ENCODE assay signal across 12 cellular contexts in the genomic region with DNA sequence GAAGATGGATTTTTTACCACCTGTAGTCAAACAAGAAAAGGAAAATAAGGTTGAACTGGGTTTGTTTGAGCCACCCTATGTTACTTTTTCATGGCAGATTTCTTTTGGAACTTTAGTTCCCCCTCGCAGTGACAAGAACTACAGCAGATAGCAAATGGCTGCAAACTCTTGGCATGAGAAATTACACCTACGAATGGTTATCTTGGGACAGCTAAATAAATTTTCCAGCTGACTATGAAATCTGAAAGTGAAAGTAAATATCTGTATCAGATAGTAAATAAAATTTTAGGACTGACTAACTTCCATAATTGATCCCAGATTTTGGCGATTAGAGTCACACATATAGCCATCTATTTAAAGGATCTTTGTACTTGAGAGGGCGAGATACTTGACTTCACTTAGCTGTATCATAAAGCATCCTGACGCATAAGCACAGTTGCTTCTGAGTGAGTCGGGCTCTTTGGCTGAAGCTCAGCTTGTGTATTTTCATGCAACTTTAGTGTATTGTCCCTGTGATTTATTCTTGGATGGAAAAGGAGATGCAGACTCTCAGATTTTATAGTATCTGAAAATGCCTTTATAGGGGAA.
DNase-seq lines count a peak whose midpoint lies in the region; ATAC-seq and TF ChIP-seq lines count a peak whose summit lies in the region.
"Had no signal": no experiment of that assay in that cellular context is flagged by ENCODE, and none has a peak within 500 bp of the region (broad histone marks: within the 10 kb centered on the region; RNA-seq: fewer than 3 reads in every experiment).

No MANE protein-coding gene starts in this region.

- H3K36me3 ChIP-seq in DND-41 (ENCODE audit: insufficient read depth, low read length) (no peaks in the 10 kb centered on the region), PC-9 (ENCODE audit: low read depth) (no peaks in the 10 kb centered on the region), skeletal muscle satellite cell (ENCODE audit: insufficient read depth, low read length) (no peaks in the 10 kb centered on the region)

- POLR2A ChIA-PET in PC-9 (lab: Charles Lee; ENCODE audit: unreplicated experiment): no interaction called here

- H3K4me1 ChIP-seq in DND-41 (ENCODE audit: insufficient read depth, low read length): no peaks in the 10 kb centered on the region
- H3K4me1 ChIP-seq in PC-9 (replicated peaks; ENCODE audit: insufficient read depth): no peaks in the 10 kb centered on the region
- H3K4me1 ChIP-seq in skeletal muscle satellite cell (ENCODE audit: control insufficient read depth, insufficient read depth, low read length): peaks cover 36% of the 10 kb centered on the region

- DNase-seq in DND-41 (no peak), PC-9 (no peak), fibroblast of the aortic adventitia (ENCODE audit: low read depth) (peak; percentile 46), NCI-H226 (no peak), MV-4-11 (lab: John Stamatoyannopoulos, UW) (no peak), NCI-H2107 (lab: John Stamatoyannopoulos, UW) (no peak)
- no peak for DNase-seq in stimulated activated CD4-positive, alpha-beta T cell treated with anti-CD3 and anti-CD28 coated beads, Interleukin-4, amount 100 ng/mL, for 1 hour
- DNase-seq: central memory CD4-positive, alpha-beta T cell; NCI-H1092; NCI-H526 had no signal

- intact Hi-C loops in PC-9 (cut with micrococcal nuclease; ENCODE audit: unreplicated experiment): no loop called here

- H3K9ac ChIP-seq in DND-41 (ENCODE audit: low read depth, low read length) (no peak overlapping the region), skeletal muscle satellite cell (ENCODE audit: low read depth, low read length) (peak overlapping the region; percentile 10)

- H3K79me2 ChIP-seq in DND-41 (ENCODE audit: insufficient read depth, low read length) (no peaks in the 10 kb centered on the region), PC-9 (ENCODE audit: low read depth) (no peaks in the 10 kb centered on the region)

- CTCF ChIA-PET in PC-9 (lab: Charles Lee): no interaction called here

- H2AFZ ChIP-seq in DND-41 (ENCODE audit: low read depth, low read length) (no peak overlapping the region), PC-9 (no peak overlapping the region)

- H3F3A ChIP-seq in PC-9 (ENCODE audit: insufficient read depth, low read depth): no peaks in the 10 kb centered on the region

- H3K9me2 ChIP-seq in PC-9 (ENCODE audit: insufficient read depth): no peaks in the 10 kb centered on the region

- BruUV-seq in PC-9 (replicated peaks; lab: Mats Ljungman, UMichigan): no TSS peak

- H3K27ac ChIP-seq in DND-41 (ENCODE audit: low read length) (no peak overlapping the region), PC-9 (no peak overlapping the region)

- H4K20me1 ChIP-seq in DND-41 (ENCODE audit: insufficient read depth, low read length) (no peaks in the 10 kb centered on the region), PC-9 (ENCODE audit: insufficient read depth) (no peaks in the 10 kb centered on the region)

- H3K9me3 ChIP-seq in DND-41 (ENCODE audit: insufficient read depth, low read length, severe bottlenecking) (peaks cover 4% of the 10 kb centered on the region), PC-9 (ENCODE audit: insufficient read depth, low read depth) (no peaks in the 10 kb centered on the region), skeletal muscle satellite cell (replicated peaks; ENCODE audit: low read length) (no peaks in the 10 kb centered on the region)

- TF ChIP-seq CTCF in DND-41 (IDR thresholded peaks at IDR 0.05; ENCODE audit: borderline replicate concordance, extremely low read depth, low read length, poor library complexity, severe bottlenecking): no peak
- TF ChIP-seq CTCF in PC-9 (conservative IDR thresholded peaks at IDR 0.05): no peak
- no peak for TF ChIP-seq CTCF in fibroblast of the aortic adventitia (IDR thresholded peaks at IDR 0.05; ENCODE audit: insufficient read depth, low read length)

- ATAC-seq in DND-41 (ENCODE audit: insufficient read depth, low read depth): no peak
- ATAC-seq: esophagus mucosa had no signal

- H3K4me2 ChIP-seq in DND-41 (ENCODE audit: insufficient read depth, low read length) (peak overlapping the region; percentile 17; the same call in 1 of the 2 replicates), PC-9 (0 out of 2 replicates have a peak overlapping the region, but pooled peaks have one; percentile 5), skeletal muscle satellite cell (ENCODE audit: low read length) (peak overlapping the region; percentile 63)

- no peak overlapping the region for H3K4me3 ChIP-seq in DND-41 (ENCODE audit: low read depth in 1 of 2, low read length in 2 of 2)
- H3K4me3 ChIP-seq in PC-9: no peak overlapping the region
- peak overlapping the region; percentile 40 for H3K4me3 ChIP-seq in fibroblast of the aortic adventitia (ENCODE audit: low read depth, low read length)
- H3K4me3 ChIP-seq in skeletal muscle satellite cell (ENCODE audit: low read length): peak overlapping the region; percentile 19

- H3K27me3 ChIP-seq in DND-41 (ENCODE audit: insufficient read depth, low read length, poor library complexity) (no peaks in the 10 kb centered on the region), PC-9 (ENCODE audit: insufficient read depth, low read depth) (no peaks in the 10 kb centered on the region), skeletal muscle satellite cell (ENCODE audit: control insufficient read depth, insufficient read depth, low read length) (no peaks in the 10 kb centered on the region)

Comparison
In these comparisons a context has a peak if more than half of its experiments do, and no peak if none do; other contexts are left out.
1. H3K4me2 ChIP-seq: peak in every context shown above with its lines; median percentile 63 in skeletal muscle satellite cell; 17 in DND-41; 5 in PC-9.
2. H3K4me3 ChIP-seq: peak in fibroblast of the aortic adventitia (single experiment) and skeletal muscle satellite cell (single experiment); none in DND-41 (0 of 2) and PC-9 (single experiment).